Comparison of ENCODE assay signal across 15 cellular contexts in genomic region chr7:55369427-55369826, GRCh38. TPM values are rescaled to one million over a fixed set of nuclear protein-coding genes. Genes with fewer than 3 reads are reported as not detected.
A peak's percentile ranks its signal among the peaks of the same experiment; 100 is the strongest.
DNase-seq lines count a peak whose midpoint lies in the region; ATAC-seq and TF ChIP-seq lines count a peak whose summit lies in the region.
"Had no signal": no experiment of that assay in that cellular context is flagged by ENCODE, and none has a peak within 500 bp of the region (broad histone marks: within the 10 kb centered on the region; RNA-seq: fewer than 3 reads in every experiment).

No MANE protein-coding gene starts in this region.

- no peak for TF ChIP-seq CTCF in choroid plexus epithelial cell (conservative IDR thresholded peaks at IDR 0.05; ENCODE audit: low read depth, low read length)

- DNase-seq in EL (peak; percentile 93), NCI-H226 (peak; percentile 50), choroid plexus epithelial cell (ENCODE audit: low read depth) (peak; percentile 78), non-pigmented ciliary epithelial cell (ENCODE audit: low read depth) (peak; percentile 74), DMS53 treated with DMSO at 0.1 percent for 48 hours (lab: John Stamatoyannopoulos, UW; ENCODE audit: unreplicated experiment) (no peak), cerebellum (ENCODE audit: low spot score) (no peak), C1 segment of cervical spinal cord (lab: John Stamatoyannopoulos, UW) (no peak)
- DNase-seq: activated B cell treated with CpG ODN at 0.5 μM for 24 hours, Caco-2, H9, NCI-H1417 treated with DMSO at 0.1 percent for 48 hours, NCI-H69, right lobe of liver had no signal

- no peak overlapping the region for H3K4me3 ChIP-seq in choroid plexus epithelial cell (ENCODE audit: low read depth, low read length)
- H3K4me3 ChIP-seq: ascending aorta, right lobe of liver had no signal

- no peak for ATAC-seq in GM21528 (IDR thresholded peaks at IDR 0.05; ENCODE audit: low FRiP score, unreplicated experiment)
- ATAC-seq: right lobe of liver had no signal

RNA-seq across cellular contexts. Expression of gene LANCL2, which starts 4.3 kb away (rescaled TPM):
- 48.2 TPM for total RNA-seq in cerebellum

Comparison
In these comparisons a context has a peak if more than half of its experiments do, and no peak if none do; other contexts are left out.
1. DNase-seq: peak in EL (single experiment), NCI-H226 (single experiment), choroid plexus epithelial cell (single experiment) and non-pigmented ciliary epithelial cell (single experiment); none in DMS53 treated with DMSO at 0.1 percent for 48 hours (single experiment), cerebellum (single experiment) and C1 segment of cervical spinal cord (0 of 14).